Comparison of ENCODE assay signal across 20 cellular contexts in genomic region chr1:46345281-46345680, GRCh38. TPM values are rescaled to one million over a fixed set of nuclear protein-coding genes. Genes with fewer than 3 reads are reported as not detected.
A peak's percentile ranks its signal among the peaks of the same experiment; 100 is the strongest.
DNase-seq lines count a peak whose midpoint lies in the region; ATAC-seq and TF ChIP-seq lines count a peak whose summit lies in the region.
"Had no signal": no experiment of that assay in that cellular context is flagged by ENCODE, and none has a peak within 500 bp of the region (broad histone marks: within the 10 kb centered on the region; RNA-seq: fewer than 3 reads in every experiment).

No MANE protein-coding gene starts in this region.

- no TSS peak for BruUV-seq in Caco-2 (replicated peaks; lab: Mats Ljungman, UMichigan)

- H3K27me3 ChIP-seq in CD8-positive, alpha-beta T cell (ENCODE audit: insufficient read depth, low read length), result no peaks in the 10 kb centered on the region
- H3K27me3 ChIP-seq in Caco-2 (replicated peaks; ENCODE audit: control insufficient read depth, insufficient read depth, low read length) (no peaks in the 10 kb centered on the region), MG63 (no peaks in the 10 kb centered on the region)
- H3K27me3 ChIP-seq: BLaER1 had no signal

- no peaks in the 10 kb centered on the region for H3K9me3 Mint-ChIP-seq in activated CD8-positive, alpha-beta T cell treated with anti-CD3 and anti-CD28 coated beads for 36 hours
- H3K9me3 Mint-ChIP-seq in activated CD8-positive, alpha-beta T cell treated with anti-CD3 and anti-CD28 coated beads, Interleukin-2, amount 10 ng/mL, durations not matched to agents 7 days and 5 days (ENCODE audit: insufficient read depth), result no peaks in the 10 kb centered on the region
- no peaks in the 10 kb centered on the region for H3K9me3 Mint-ChIP-seq in CD8-positive, alpha-beta T cell
- H3K9me3 Mint-ChIP-seq in activated naive CD8-positive, alpha-beta T cell treated with anti-CD3 and anti-CD28 coated beads, Interleukin-2, amount 50 U/mL, for 24 hours, result no peaks in the 10 kb centered on the region
- H3K9me3 Mint-ChIP-seq in nephron progenitor cell (no peaks in the 10 kb centered on the region), Caco-2 (ENCODE audit: unreplicated experiment) (no peaks in the 10 kb centered on the region)

- peaks cover 7% of the 10 kb centered on the region for H3K4me1 ChIP-seq in CD8-positive, alpha-beta T cell (ENCODE audit: insufficient read depth, low read length)
- no peaks in the 10 kb centered on the region for H3K4me1 ChIP-seq in Caco-2

- peaks cover 51% of the 10 kb centered on the region for H3K4me1 Mint-ChIP-seq in activated CD8-positive, alpha-beta T cell treated with anti-CD3 and anti-CD28 coated beads for 36 hours (ENCODE audit: low read depth)
- H3K4me1 Mint-ChIP-seq in activated CD8-positive, alpha-beta T cell treated with anti-CD3 and anti-CD28 coated beads, Interleukin-2, amount 10 ng/mL, durations not matched to agents 7 days and 5 days (ENCODE audit: low read depth), result peaks cover 36% of the 10 kb centered on the region
- H3K4me1 Mint-ChIP-seq in CD8-positive, alpha-beta T cell (ENCODE audit: low read depth), result peaks cover 51% of the 10 kb centered on the region
- peaks cover 39% of the 10 kb centered on the region for H3K4me1 Mint-ChIP-seq in activated naive CD8-positive, alpha-beta T cell treated with anti-CD3 and anti-CD28 coated beads, Interleukin-2, amount 50 U/mL, for 24 hours
- H3K4me1 Mint-ChIP-seq in nephron progenitor cell (peaks cover 43% of the 10 kb centered on the region), Caco-2 (ENCODE audit: low read depth, unreplicated experiment) (peaks cover 20% of the 10 kb centered on the region)

- H3K9me3 ChIP-seq in CD8-positive, alpha-beta T cell (ENCODE audit: low read length), result no peaks in the 10 kb centered on the region
- H3K9me3 ChIP-seq in Caco-2 (no peaks in the 10 kb centered on the region), MG63 (no peaks in the 10 kb centered on the region)
- H3K9me3 ChIP-seq: BLaER1, HAP-1 had no signal

- H3K4me3 Mint-ChIP-seq in activated CD8-positive, alpha-beta T cell treated with anti-CD3 and anti-CD28 coated beads for 36 hours, result no peak overlapping the region
- H3K4me3 Mint-ChIP-seq in activated CD8-positive, alpha-beta T cell treated with anti-CD3 and anti-CD28 coated beads, Interleukin-2, amount 10 ng/mL, durations not matched to agents 7 days and 5 days, result no peak overlapping the region
- H3K4me3 Mint-ChIP-seq in CD8-positive, alpha-beta T cell, result no peak overlapping the region
- no peak overlapping the region for H3K4me3 Mint-ChIP-seq in activated naive CD8-positive, alpha-beta T cell treated with anti-CD3 and anti-CD28 coated beads, Interleukin-2, amount 50 U/mL, for 24 hours
- H3K4me3 Mint-ChIP-seq in nephron progenitor cell (no peak overlapping the region), Caco-2 (ENCODE audit: unreplicated experiment) (no peak overlapping the region)

- CTCF ChIA-PET in activated CD8-positive, alpha-beta T cell treated with anti-CD3 and anti-CD28 coated beads for 36 hours (lab: Charles Lee), result interaction anchor here (0.9 kb wide), 1 partner anchor 11 kb away, joined by 3 read pairs; no protein-coding TSS in a partner anchor
- CTCF ChIA-PET in activated CD8-positive, alpha-beta T cell treated with anti-CD3 and anti-CD28 coated beads, Interleukin-2, amount 10 ng/mL, durations not matched to agents 7 days and 5 days (lab: Charles Lee), result interaction anchor here (1.7 to 4.6 kb wide), 2 partner anchors 12 to 100 kb away, joined by 4 to 19 read pairs; no protein-coding TSS in a partner anchor
- CTCF ChIA-PET in CD8-positive, alpha-beta T cell (lab: Charles Lee), result interaction anchor here (1.5 to 4.1 kb wide), 2 partner anchors 100 to 122 kb away, joined by 4 to 42 read pairs; partner anchors contain the start of gene RAD54L
- CTCF ChIA-PET in Caco-2 (lab: Charles Lee), result no interaction called here

- no peak for TF ChIP-seq CTCF in activated CD8-positive, alpha-beta T cell treated with anti-CD3 and anti-CD28 coated beads for 36 hours (IDR thresholded peaks at IDR 0.05)
- TF ChIP-seq CTCF in CD8-positive, alpha-beta T cell (IDR thresholded peaks at IDR 0.05), result no peak
- no peak for TF ChIP-seq CTCF in nephron progenitor cell (IDR thresholded peaks at IDR 0.05)
- no peak for TF ChIP-seq CTCF in Caco-2 (IDR thresholded peaks at IDR 0.05; ENCODE audit: insufficient read depth in 1 of 2, low read depth in 1 of 2, low read length in 1 of 2, severe bottlenecking in 1 of 2, unreplicated experiment in 1 of 2)

- no peak for DNase-seq in activated CD8-positive, alpha-beta T cell treated with anti-CD3 and anti-CD28 coated beads for 36 hours
- no peak for DNase-seq in activated CD8-positive, alpha-beta T cell treated with anti-CD3 and anti-CD28 coated beads, Interleukin-2, amount 10 ng/mL, durations not matched to agents 7 days and 5 days
- DNase-seq in CD8-positive, alpha-beta T cell, result no peak
- no peak for DNase-seq in activated naive CD8-positive, alpha-beta T cell treated with anti-CD3 and anti-CD28 coated beads, Interleukin-2, amount 50 U/mL, for 24 hours
- DNase-seq in nephron progenitor cell (no peak), Caco-2 (no peak), MG63 (no peak)
- DNase-seq: DMS 273 treated with DMSO at 0.1 percent for 48 hours, GDM1, NCI-H1436, NCI-H2029 treated with DMSO at 0.1 percent for 48 hours, NCI-H2171 treated with DMSO at 0.1 percent for 48 hours, NCI-H446 treated with DMSO at 0.1 percent for 48 hours, NCI-H748 treated with DMSO at 0.1 percent for 48 hours, OCI-M1, RPMI8226 had no signal

- H3K27ac ChIP-seq in CD8-positive, alpha-beta T cell (ENCODE audit: low read depth, low read length), result no peak overlapping the region
- H3K27ac ChIP-seq: BLaER1 had no signal

- no peaks in the 10 kb centered on the region for H3K27me3 Mint-ChIP-seq in activated CD8-positive, alpha-beta T cell treated with anti-CD3 and anti-CD28 coated beads for 36 hours
- no peaks in the 10 kb centered on the region for H3K27me3 Mint-ChIP-seq in activated CD8-positive, alpha-beta T cell treated with anti-CD3 and anti-CD28 coated beads, Interleukin-2, amount 10 ng/mL, durations not matched to agents 7 days and 5 days (ENCODE audit: low read depth)
- no peaks in the 10 kb centered on the region for H3K27me3 Mint-ChIP-seq in CD8-positive, alpha-beta T cell (ENCODE audit: low read depth)
- H3K27me3 Mint-ChIP-seq in activated naive CD8-positive, alpha-beta T cell treated with anti-CD3 and anti-CD28 coated beads, Interleukin-2, amount 50 U/mL, for 24 hours, result no peaks in the 10 kb centered on the region
- H3K27me3 Mint-ChIP-seq in nephron progenitor cell (ENCODE audit: low read depth, poor library complexity), result no peaks in the 10 kb centered on the region
- H3K27me3 Mint-ChIP-seq in Caco-2 (ENCODE audit: insufficient read depth, unreplicated experiment), result no peaks in the 10 kb centered on the region

- no peak for ATAC-seq in activated CD8-positive, alpha-beta T cell treated with anti-CD3 and anti-CD28 coated beads for 36 hours
- no peak for ATAC-seq in activated CD8-positive, alpha-beta T cell treated with anti-CD3 and anti-CD28 coated beads, Interleukin-2, amount 10 ng/mL, durations not matched to agents 7 days and 5 days
- no peak for ATAC-seq in CD8-positive, alpha-beta T cell
- no peak for ATAC-seq in activated naive CD8-positive, alpha-beta T cell treated with anti-CD3 and anti-CD28 coated beads, Interleukin-2, amount 50 U/mL, for 24 hours
- ATAC-seq in HG03025 (IDR thresholded peaks at IDR 0.05; ENCODE audit: low FRiP score, unreplicated experiment), result no peak

- H3K36me3 Mint-ChIP-seq in activated CD8-positive, alpha-beta T cell treated with anti-CD3 and anti-CD28 coated beads for 36 hours (ENCODE audit: low read depth), result peaks cover 69% of the 10 kb centered on the region
- peaks cover 39% of the 10 kb centered on the region for H3K36me3 Mint-ChIP-seq in activated CD8-positive, alpha-beta T cell treated with anti-CD3 and anti-CD28 coated beads, Interleukin-2, amount 10 ng/mL, durations not matched to agents 7 days and 5 days (ENCODE audit: low read depth)
- peaks cover 73% of the 10 kb centered on the region for H3K36me3 Mint-ChIP-seq in CD8-positive, alpha-beta T cell
- H3K36me3 Mint-ChIP-seq in activated naive CD8-positive, alpha-beta T cell treated with anti-CD3 and anti-CD28 coated beads, Interleukin-2, amount 50 U/mL, for 24 hours (ENCODE audit: low read depth), result peaks cover 56% of the 10 kb centered on the region
- H3K36me3 Mint-ChIP-seq in nephron progenitor cell (ENCODE audit: low read depth) (peaks cover 59% of the 10 kb centered on the region), Caco-2 (ENCODE audit: insufficient read depth, unreplicated experiment) (peaks cover 48% of the 10 kb centered on the region)

- intact Hi-C loops in activated CD8-positive, alpha-beta T cell treated with anti-CD3 and anti-CD28 coated beads for 36 hours (cut with micrococcal nuclease), result no loop called here
- intact Hi-C loops in CD8-positive, alpha-beta T cell (cut with DNase I, micrococcal nuclease), result loop anchor here in 1 of 2 experiments (5.0 kb wide), 1 partner anchor 58 kb away; no protein-coding TSS in a partner anchor
- intact Hi-C loops in Caco-2 (cut with micrococcal nuclease; ENCODE audit: unreplicated experiment), result loop anchor here (10.0 kb wide), 1 partner anchor 60 kb away; no protein-coding TSS in a partner anchor

- POLR2A ChIA-PET in activated CD8-positive, alpha-beta T cell treated with anti-CD3 and anti-CD28 coated beads for 36 hours (lab: Charles Lee), result interaction anchor here (0.7 to 2.1 kb wide), 2 partner anchors 42 to 430 kb away, joined by 3 to 12 read pairs; partner anchors contain the start of genes LRRC41 and UQCRH
- POLR2A ChIA-PET in activated CD8-positive, alpha-beta T cell treated with anti-CD3 and anti-CD28 coated beads, Interleukin-2, amount 10 ng/mL, durations not matched to agents 7 days and 5 days (lab: Charles Lee), result no interaction called here
- POLR2A ChIA-PET in CD8-positive, alpha-beta T cell (lab: Charles Lee), result no interaction called here
- POLR2A ChIA-PET in Caco-2 (lab: Charles Lee), result no interaction called here

- H3K36me3 ChIP-seq in CD8-positive, alpha-beta T cell (ENCODE audit: insufficient read depth, low read length), result peaks cover 10% of the 10 kb centered on the region
- H3K36me3 ChIP-seq in Caco-2 (ENCODE audit: control insufficient read depth, insufficient read depth, low read length) (no peaks in the 10 kb centered on the region), MG63 (peaks cover 63% of the 10 kb centered on the region)

- no peak overlapping the region for H3K4me3 ChIP-seq in CD8-positive, alpha-beta T cell (ENCODE audit: low read depth, low read length)
- H3K4me3 ChIP-seq in Caco-2 (ENCODE audit: low read depth, low read length) (no peak overlapping the region), MG63 (no peak overlapping the region)
- H3K4me3 ChIP-seq: BLaER1, HAP-1 had no signal

- H3K27ac Mint-ChIP-seq in activated CD8-positive, alpha-beta T cell treated with anti-CD3 and anti-CD28 coated beads for 36 hours, result peak overlapping the region; percentile 22
- H3K27ac Mint-ChIP-seq in activated CD8-positive, alpha-beta T cell treated with anti-CD3 and anti-CD28 coated beads, Interleukin-2, amount 10 ng/mL, durations not matched to agents 7 days and 5 days, result no peak overlapping the region
- H3K27ac Mint-ChIP-seq in CD8-positive, alpha-beta T cell, result peak overlapping the region; percentile 18
- peak overlapping the region; percentile 19 for H3K27ac Mint-ChIP-seq in activated naive CD8-positive, alpha-beta T cell treated with anti-CD3 and anti-CD28 coated beads, Interleukin-2, amount 50 U/mL, for 24 hours
- peak overlapping the region; percentile 64 for H3K27ac Mint-ChIP-seq in nephron progenitor cell
- no peak overlapping the region for H3K27ac Mint-ChIP-seq in Caco-2 (ENCODE audit: unreplicated experiment)

RNA-seq across cellular contexts. Expression of gene NSUN4, which starts 4.7 kb away (rescaled TPM):
- total RNA-seq in activated CD8-positive, alpha-beta T cell treated with anti-CD3 and anti-CD28 coated beads for 36 hours, result 10 to 100 TPM; 28.5 to 29.3 TPM
- 10 to 100 TPM; 22.3 to 22.5 TPM for total RNA-seq in activated CD8-positive, alpha-beta T cell treated with anti-CD3 and anti-CD28 coated beads, Interleukin-2, amount 10 ng/mL, durations not matched to agents 7 days and 5 days
- 10 to 100 TPM; 31.0 to 35.0 TPM for total RNA-seq in CD8-positive, alpha-beta T cell
- total RNA-seq in Caco-2 (2022), result 21.4 and 21.8 TPM in 2 replicates
- 7.7 and 16.7 TPM in 2 replicates for total RNA-seq in MG63 (2014; rRNA removed; shearing (Covaris generic); ENCODE audit: low replicate concordance)

RNA-seq across cellular contexts. Expression of gene UQCRH, which starts 41.8 kb away (rescaled TPM):
- total RNA-seq in activated CD8-positive, alpha-beta T cell treated with anti-CD3 and anti-CD28 coated beads for 36 hours, result 100 to 1,000 TPM; 391 to 396 TPM
- total RNA-seq in activated CD8-positive, alpha-beta T cell treated with anti-CD3 and anti-CD28 coated beads, Interleukin-2, amount 10 ng/mL, durations not matched to agents 7 days and 5 days, result 100 to 1,000 TPM; 333 to 343 TPM
- 100 to 1,000 TPM; 100 to 118 TPM for total RNA-seq in CD8-positive, alpha-beta T cell
- 277 and 320 TPM in 2 replicates for total RNA-seq in Caco-2 (2022)
- total RNA-seq in MG63 (2014; rRNA removed; shearing (Covaris generic); ENCODE audit: low replicate concordance), result 768 and 982 TPM in 2 replicates

RNA-seq across cellular contexts. Expression of gene LRRC41, which starts 41.9 kb away (rescaled TPM):
- 10 to 100 TPM; 32.1 to 32.2 TPM for total RNA-seq in activated CD8-positive, alpha-beta T cell treated with anti-CD3 and anti-CD28 coated beads for 36 hours
- 10 to 100 TPM; 32.6 to 33.9 TPM for total RNA-seq in activated CD8-positive, alpha-beta T cell treated with anti-CD3 and anti-CD28 coated beads, Interleukin-2, amount 10 ng/mL, durations not matched to agents 7 days and 5 days
- 10 to 100 TPM; 25.5 to 27.1 TPM for total RNA-seq in CD8-positive, alpha-beta T cell
- 41.7 and 43.5 TPM in 2 replicates for total RNA-seq in Caco-2 (2022)
- total RNA-seq in MG63 (2014; rRNA removed; shearing (Covaris generic); ENCODE audit: low replicate concordance), result 70.5 and 101 TPM in 2 replicates

RNA-seq across cellular contexts. Expression of gene FAAH, which starts 48.8 kb away (rescaled TPM):
- total RNA-seq in activated CD8-positive, alpha-beta T cell treated with anti-CD3 and anti-CD28 coated beads for 36 hours, result 1 to 10 TPM; 3.0 to 4.7 TPM
- total RNA-seq in activated CD8-positive, alpha-beta T cell treated with anti-CD3 and anti-CD28 coated beads, Interleukin-2, amount 10 ng/mL, durations not matched to agents 7 days and 5 days, result 1 to 10 TPM; 3.6 to 3.9 TPM
- 1 to 10 TPM; 6.1 to 6.5 TPM for total RNA-seq in CD8-positive, alpha-beta T cell
- 29.1 and 30.9 TPM in 2 replicates for total RNA-seq in Caco-2 (2022)
- total RNA-seq in MG63 (2014; rRNA removed; shearing (Covaris generic); ENCODE audit: low replicate concordance), result 0.16 and 1.4 TPM in 2 replicates
- total RNA-seq: A172 had no signal

Comparison
In these comparisons a context has a peak if more than half of its experiments do, and no peak if none do; other contexts are left out.
1. H3K27ac Mint-ChIP-seq: peak in activated CD8-positive, alpha-beta T cell treated with anti-CD3 and anti-CD28 coated beads for 36 hours (single experiment), CD8-positive, alpha-beta T cell (single experiment), activated naive CD8-positive, alpha-beta T cell treated with anti-CD3 and anti-CD28 coated beads, Interleukin-2, amount 50 U/mL, for 24 hours (single experiment) and nephron progenitor cell (single experiment); none in activated CD8-positive, alpha-beta T cell treated with anti-CD3 and anti-CD28 coated beads, Interleukin-2, amount 10 ng/mL, durations not matched to agents 7 days and 5 days (single experiment) and Caco-2 (single experiment).